1 cellular context compared by ENCODE assay signal in genomic region chr1:27405074-27405473, GRCh38.
TF ChIP-seq lines count a peak whose summit lies in the region.

No MANE protein-coding gene starts in this region.

TF ChIP-seq in HepG2, 621 proteins besides CTCF, POLR2A, EP300 and RAD21:
- TF ChIP-seq ZNF251 (CRISPR knock-in tag; IDR thresholded peaks at IDR 0.05) (no peak), RBM22 (optimal IDR thresholded peaks at IDR 0.05; ENCODE audit: low read length) (peak; percentile 16), FOXO4 (CRISPR knock-in tag; conservative IDR thresholded peaks at IDR 0.05) (0 out of 2 replicates have a peak, but pooled peaks have one; percentile 17), AGO2 (optimal IDR thresholded peaks at IDR 0.05; ENCODE audit: low read depth, low read length) (peak; percentile 54), ZBTB33 (CRISPR knock-in tag; IDR thresholded peaks at IDR 0.05) (0 out of 2 replicates have a peak, but pooled peaks have one; percentile 29), ZNF687 (CRISPR knock-in tag; IDR thresholded peaks at IDR 0.05) (0 out of 2 replicates have a peak, but pooled peaks have one; percentile 13)
TF ChIP-seq in HepG2: peak in this region for 5.
